ENCODE assay signal across 14 cellular contexts in genomic region chr11:26947379-26947844, GRCh38. TPM values are rescaled to one million over a fixed set of nuclear protein-coding genes. Genes with fewer than 3 reads are reported as not detected.
DNase-seq lines count a peak whose midpoint lies in the region; ATAC-seq and TF ChIP-seq lines count a peak whose summit lies in the region.
"Had no signal": no experiment of that assay in that cellular context is flagged by ENCODE, and none has a peak within 500 bp of the region (broad histone marks: within the 10 kb centered on the region; RNA-seq: fewer than 3 reads in every experiment).

No MANE protein-coding gene starts in this region.

- H3K4me1 Mint-ChIP-seq in activated naive CD8-positive, alpha-beta T cell treated with anti-CD3 and anti-CD28 coated beads for 36 hours: no peaks in the 10 kb centered on the region
- H3K4me1 Mint-ChIP-seq: natural killer cell had no signal

- no peaks in the 10 kb centered on the region for H3K9me3 ChIP-seq in AG04450 (ENCODE audit: control insufficient read depth, insufficient read depth, low read length)
- no peaks in the 10 kb centered on the region for H3K9me3 ChIP-seq in ovary
- H3K9me3 ChIP-seq: BE2C had no signal

- no peaks in the 10 kb centered on the region for H3K36me3 ChIP-seq in ovary
- H3K36me3 ChIP-seq: BE2C had no signal

- no peaks in the 10 kb centered on the region for H3K4me1 ChIP-seq in ovary (ENCODE audit: insufficient read depth)
- H3K4me1 ChIP-seq: BE2C had no signal

- H3K4me3 ChIP-seq in AG04450 (ENCODE audit: low read depth, low read length) (no peak overlapping the region), fibroblast of the aortic adventitia (ENCODE audit: low read depth, low read length) (no peak overlapping the region), ovary (no peak overlapping the region)

- H3K4me3 Mint-ChIP-seq in activated naive CD8-positive, alpha-beta T cell treated with anti-CD3 and anti-CD28 coated beads for 36 hours: no peak overlapping the region
- H3K4me3 Mint-ChIP-seq: activated T-cell treated with anti-CD3 and anti-CD28 coated beads, Interleukin-2, amount 50 U/mL, for 72 hours; natural killer cell; T-helper 1 cell treated with Interleukin-12 subunit alpha and Interleukin-12 subunit beta and Interleukin-4 antibody, amounts not matched to agents 30 μg/mL and 1 μg/mL, for 36 hours had no signal

- ATAC-seq in SK-N-SH treated with all-trans-retinoic acid at 6 μM for 48 hours (peak; percentile 84), GM21528 (IDR thresholded peaks at IDR 0.05; ENCODE audit: low FRiP score, unreplicated experiment) (no peak)
- ATAC-seq: activated T-cell treated with anti-CD3 and anti-CD28 coated beads, Interleukin-2, amount 50 U/mL, for 72 hours; natural killer cell had no signal

- no peak overlapping the region for H3K27ac Mint-ChIP-seq in activated naive CD8-positive, alpha-beta T cell treated with anti-CD3 and anti-CD28 coated beads for 36 hours
- H3K27ac Mint-ChIP-seq: activated T-cell treated with anti-CD3 and anti-CD28 coated beads, Interleukin-2, amount 50 U/mL, for 72 hours; natural killer cell; T-helper 1 cell treated with Interleukin-12 subunit alpha and Interleukin-12 subunit beta and Interleukin-4 antibody, amounts not matched to agents 30 μg/mL and 1 μg/mL, for 36 hours had no signal

- CTCF ChIA-PET in AG04450 (lab: Charles Lee): interaction anchor here (1.0 to 4.1 kb wide), 5 partner anchors 18 to 551 kb away, joined by 3 to 17 read pairs (median 3); no protein-coding TSS in a partner anchor

- DNase-seq in AG04450 (ENCODE audit: low read depth, low spot score) (peak; percentile 99), fibroblast of the aortic adventitia (ENCODE audit: low read depth) (peak; percentile 100), ovary (peak; percentile 39 to 78 (median 41))
- DNase-seq in activated T-cell treated with anti-CD3 and anti-CD28 coated beads, Interleukin-2, amount 50 U/mL, for 1 hour: no peak
- DNase-seq in activated naive CD8-positive, alpha-beta T cell treated with anti-CD3 and anti-CD28 coated beads for 36 hours: no peak
- DNase-seq in activated CD4-positive, alpha-beta T cell treated with anti-CD3 and anti-CD28 coated beads, Interleukin-2, amount 50 U/mL, for 1 hour: no peak
- DNase-seq: activated T-cell treated with anti-CD3 and anti-CD28 coated beads, Interleukin-2, amount 50 U/mL, for 72 hours; BE2C; natural killer cell; NCI-H345 had no signal

- TF ChIP-seq CTCF in AG04450 (IDR thresholded peaks at IDR 0.05; ENCODE audit: low read depth, low read length) (no peak), fibroblast of the aortic adventitia (IDR thresholded peaks at IDR 0.05; ENCODE audit: insufficient read depth, low read length) (no peak), ovary (IDR thresholded peaks at IDR 0.05) (no peak)

- no peak overlapping the region for H3K27ac ChIP-seq in AG04450 (ENCODE audit: low read depth, low read length)
- no peak overlapping the region for H3K27ac ChIP-seq in ovary

- intact Hi-C loops in ovary (cut with DNase I): no loop called here

- peak; percentile 61 for TF ChIP-seq EP300 in ovary (IDR thresholded peaks at IDR 0.05)

- no peak for TF ChIP-seq POLR2A in ovary (IDR thresholded peaks at IDR 0.05)

- POLR2A ChIA-PET in AG04450 (lab: Yijun Ruan, JAX): interaction anchor here (0.7 to 2.8 kb wide), 16 partner anchors 10 to 549 kb away, joined by 3 to 18 read pairs (median 6); partner anchors contain the start of gene FIBIN

- H3K36me3 Mint-ChIP-seq in activated naive CD8-positive, alpha-beta T cell treated with anti-CD3 and anti-CD28 coated beads for 36 hours: no peaks in the 10 kb centered on the region
- H3K36me3 Mint-ChIP-seq: natural killer cell had no signal

- peaks cover 3% of the 10 kb centered on the region for H3K9me3 Mint-ChIP-seq in activated naive CD8-positive, alpha-beta T cell treated with anti-CD3 and anti-CD28 coated beads for 36 hours

- 4 to 7% (median 5%) methylated on average over 2 of the region's 2 CpGs for WGBS in ovary, 3 donors

- H3K27me3 ChIP-seq in AG04450 (ENCODE audit: control insufficient read depth, insufficient read depth, low read length) (no peaks in the 10 kb centered on the region), ovary (no peaks in the 10 kb centered on the region)
- H3K27me3 ChIP-seq: BE2C had no signal

- H3K27me3 Mint-ChIP-seq in activated naive CD8-positive, alpha-beta T cell treated with anti-CD3 and anti-CD28 coated beads for 36 hours: no peaks in the 10 kb centered on the region

TF ChIP-seq in SK-N-SH treated with all-trans-retinoic acid at 6 μM for 48 hours, 23 proteins besides CTCF, POLR2A, EP300 and RAD21:
- TF ChIP-seq ZNF8 (CRISPR knock-in tag; IDR thresholded peaks at IDR 0.05) (no peak), CREB5 (CRISPR knock-in tag; IDR thresholded peaks at IDR 0.05; ENCODE audit: low read depth) (no peak), ISL1 (CRISPR knock-in tag; IDR thresholded peaks at IDR 0.05) (no peak), SNAI2 (CRISPR knock-in tag; IDR thresholded peaks at IDR 0.05) (no peak), CSDC2 (CRISPR knock-in tag; IDR thresholded peaks at IDR 0.05) (no peak), BACH2 (CRISPR knock-in tag; IDR thresholded peaks at IDR 0.05; ENCODE audit: borderline replicate concordance) (no peak), TOX (CRISPR knock-in tag; IDR thresholded peaks at IDR 0.05; ENCODE audit: borderline replicate concordance) (no peak), PATZ1 (CRISPR knock-in tag; IDR thresholded peaks at IDR 0.05; ENCODE audit: borderline replicate concordance) (no peak)

RNA-seq across cellular contexts. Expression of gene FIBIN, which starts 46.5 kb away (rescaled TPM):
- polyA plus RNA-seq in AG04450 (2011; rRNA removed): 44.4 and 49.0 TPM in 2 replicates
- polyA minus RNA-seq in AG04450 (2011; rRNA and poly(A)+ RNA removed): 24.1 and 26.6 TPM in 2 replicates
- total RNA-seq in fibroblast of the aortic adventitia (ENCODE audit: low replicate concordance): 15.5 and 22.6 TPM in 2 replicates
- 10 to 100 TPM in 6 of 7 donors, 1 to 10 TPM in 1; 5.2 to 28.4 (median 15.9) TPM for total RNA-seq in ovary
- 10 to 100 TPM; 29.4 to 43.9 TPM for polyA plus RNA-seq in ovary
- not detected for total RNA-seq in activated naive CD8-positive, alpha-beta T cell treated with anti-CD3 and anti-CD28 coated beads for 36 hours
- total RNA-seq: activated T-cell treated with anti-CD3 and anti-CD28 coated beads, Interleukin-2, amount 50 U/mL, for 72 hours; endothelial cell of umbilical vein; natural killer cell had no signal
- polyA plus RNA-seq: endothelial cell of umbilical vein had no signal

Comparison
In these comparisons a context has a peak if more than half of its experiments do, and no peak if none do; other contexts are left out.
1. DNase-seq: peak in AG04450 (single experiment), fibroblast of the aortic adventitia (single experiment) and ovary (5 of 5); none in activated T-cell treated with anti-CD3 and anti-CD28 coated beads, Interleukin-2, amount 50 U/mL, for 1 hour (single experiment), activated naive CD8-positive, alpha-beta T cell treated with anti-CD3 and anti-CD28 coated beads for 36 hours (single experiment) and activated CD4-positive, alpha-beta T cell treated with anti-CD3 and anti-CD28 coated beads, Interleukin-2, amount 50 U/mL, for 1 hour (single experiment).
2. RNA of gene FIBIN, which starts 46.5 kb away (total RNA-seq): 15.5 to 22.6 TPM in fibroblast of the aortic adventitia and 5.2 to 28.4 TPM in ovary; not detected in activated naive CD8-positive, alpha-beta T cell treated with anti-CD3 and anti-CD28 coated beads for 36 hours; every median in the first group is over 4 times any median in the second.